29 cellular contexts compared by ENCODE assay signal in genomic region chr2:237000481-237000880, GRCh38.
"Had no signal": no experiment of that assay in that cellular context is flagged by ENCODE, and none has a peak within 500 bp of the region (broad histone marks: within the 10 kb centered on the region; RNA-seq: fewer than 3 reads in every experiment).

No MANE protein-coding gene starts in this region.

- DNase-seq: hippocampal formation; immature natural killer cell; kidney; left colon; left lung; lower lobe of right lung; mesendoderm; midbrain; mucosa of descending colon; naive thymus-derived CD4-positive, alpha-beta T cell; pancreas; posterior cingulate gyrus; retina; right cardiac atrium; stimulated activated CD4-positive, alpha-beta T cell treated with anti-CD3 and anti-CD28 coated beads, Interleukin-12 subunit alpha, Interleukin-12 subunit beta, amount 100 ng/mL, for 4 hours; stimulated activated CD4-positive, alpha-beta T cell treated with anti-CD3 and anti-CD28 coated beads, Interleukin-15, amount 100 ng/mL, for 24 hours; stimulated activated CD4-positive, alpha-beta T cell treated with anti-CD3 and anti-CD28 coated beads, Interleukin-4, amount 100 ng/mL, for 24 hours; stimulated activated naive CD4-positive, alpha-beta T cell; stimulated activated naive CD8-positive, alpha-beta T cell treated with anti-CD3 and anti-CD28 coated beads, Interleukin-15, amount 100 ng/mL, for 72 hours; substantia nigra; uterus had no signal

- H3K9me3 ChIP-seq: left lung, lower lobe of right lung, mucosa of descending colon, pancreas, prostate gland, tibial nerve, uterus had no signal

- H3K36me3 Mint-ChIP-seq: naive thymus-derived CD4-positive, alpha-beta T cell; natural killer cell treated with Interleukin-12 subunit alpha and Interleukin-12 subunit beta and Interleukin-15 and Interleukin-18, amount 100 ng/mL, for 72 hours; stimulated activated effector memory CD8-positive, alpha-beta T cell treated with anti-CD3 and anti-CD28 coated beads, Interleukin-12 subunit alpha, Interleukin-12 subunit beta, amount 100 ng/mL, for 72 hours; type B pancreatic cell had no signal

- H3K27me3 Mint-ChIP-seq: type B pancreatic cell had no signal

- H3K27me3 ChIP-seq: left lung, pancreas, tibial nerve, uterus had no signal

- H3K4me1 ChIP-seq: tibial nerve, uterus had no signal

- ATAC-seq: left colon; mucosa of descending colon; naive thymus-derived CD4-positive, alpha-beta T cell; natural killer cell treated with Interleukin-12 subunit alpha and Interleukin-12 subunit beta and Interleukin-15 and Interleukin-18, amount 100 ng/mL, for 72 hours; pancreas; right cardiac atrium; sciatic nerve; stimulated activated effector memory CD8-positive, alpha-beta T cell treated with anti-CD3 and anti-CD28 coated beads, Interleukin-12 subunit alpha, Interleukin-12 subunit beta, amount 100 ng/mL, for 72 hours; stimulated activated naive CD8-positive, alpha-beta T cell treated with anti-CD3 and anti-CD28 coated beads, Interleukin-15, amount 100 ng/mL, for 72 hours had no signal

- H3K27ac ChIP-seq: left lung, lower lobe of right lung, pancreas, prostate gland, skin epidermis, tibial nerve, uterus had no signal

- FAIRE-seq: islet of Langerhans, pancreas had no signal

- H3K4me3 ChIP-seq: left lung, lower lobe of right lung, mucosa of descending colon, pancreas, prostate gland, skin epidermis, tibial nerve, uterus had no signal

- H3K4me3 Mint-ChIP-seq: immature natural killer cell; naive thymus-derived CD4-positive, alpha-beta T cell; natural killer cell treated with Interleukin-12 subunit alpha and Interleukin-12 subunit beta and Interleukin-15 and Interleukin-18, amount 100 ng/mL, for 72 hours; stimulated activated effector memory CD8-positive, alpha-beta T cell treated with anti-CD3 and anti-CD28 coated beads, Interleukin-12 subunit alpha, Interleukin-12 subunit beta, amount 100 ng/mL, for 72 hours; stimulated activated naive CD8-positive, alpha-beta T cell treated with anti-CD3 and anti-CD28 coated beads, Interleukin-15, amount 100 ng/mL, for 72 hours; type B pancreatic cell had no signal

- H3K4me1 Mint-ChIP-seq: immature natural killer cell; naive thymus-derived CD4-positive, alpha-beta T cell; stimulated activated effector memory CD8-positive, alpha-beta T cell treated with anti-CD3 and anti-CD28 coated beads, Interleukin-12 subunit alpha, Interleukin-12 subunit beta, amount 100 ng/mL, for 72 hours; stimulated activated naive CD8-positive, alpha-beta T cell treated with anti-CD3 and anti-CD28 coated beads, Interleukin-15, amount 100 ng/mL, for 72 hours had no signal

- H3K27ac Mint-ChIP-seq: immature natural killer cell; naive thymus-derived CD4-positive, alpha-beta T cell; natural killer cell treated with Interleukin-12 subunit alpha and Interleukin-12 subunit beta and Interleukin-15 and Interleukin-18, amount 100 ng/mL, for 72 hours; stimulated activated effector memory CD8-positive, alpha-beta T cell treated with anti-CD3 and anti-CD28 coated beads, Interleukin-12 subunit alpha, Interleukin-12 subunit beta, amount 100 ng/mL, for 72 hours; stimulated activated naive CD8-positive, alpha-beta T cell treated with anti-CD3 and anti-CD28 coated beads, Interleukin-15, amount 100 ng/mL, for 72 hours; type B pancreatic cell had no signal

- H3K36me3 ChIP-seq: left lung, lower lobe of right lung, pancreas, prostate gland, tibial nerve, uterus had no signal

- H3K9me3 Mint-ChIP-seq: natural killer cell treated with Interleukin-12 subunit alpha and Interleukin-12 subunit beta and Interleukin-15 and Interleukin-18, amount 100 ng/mL, for 72 hours; stimulated activated effector memory CD8-positive, alpha-beta T cell treated with anti-CD3 and anti-CD28 coated beads, Interleukin-12 subunit alpha, Interleukin-12 subunit beta, amount 100 ng/mL, for 72 hours; stimulated activated naive CD8-positive, alpha-beta T cell treated with anti-CD3 and anti-CD28 coated beads, Interleukin-15, amount 100 ng/mL, for 72 hours; type B pancreatic cell had no signal
